ENCODE assay signal across 8 cellular contexts in the genomic region with DNA sequence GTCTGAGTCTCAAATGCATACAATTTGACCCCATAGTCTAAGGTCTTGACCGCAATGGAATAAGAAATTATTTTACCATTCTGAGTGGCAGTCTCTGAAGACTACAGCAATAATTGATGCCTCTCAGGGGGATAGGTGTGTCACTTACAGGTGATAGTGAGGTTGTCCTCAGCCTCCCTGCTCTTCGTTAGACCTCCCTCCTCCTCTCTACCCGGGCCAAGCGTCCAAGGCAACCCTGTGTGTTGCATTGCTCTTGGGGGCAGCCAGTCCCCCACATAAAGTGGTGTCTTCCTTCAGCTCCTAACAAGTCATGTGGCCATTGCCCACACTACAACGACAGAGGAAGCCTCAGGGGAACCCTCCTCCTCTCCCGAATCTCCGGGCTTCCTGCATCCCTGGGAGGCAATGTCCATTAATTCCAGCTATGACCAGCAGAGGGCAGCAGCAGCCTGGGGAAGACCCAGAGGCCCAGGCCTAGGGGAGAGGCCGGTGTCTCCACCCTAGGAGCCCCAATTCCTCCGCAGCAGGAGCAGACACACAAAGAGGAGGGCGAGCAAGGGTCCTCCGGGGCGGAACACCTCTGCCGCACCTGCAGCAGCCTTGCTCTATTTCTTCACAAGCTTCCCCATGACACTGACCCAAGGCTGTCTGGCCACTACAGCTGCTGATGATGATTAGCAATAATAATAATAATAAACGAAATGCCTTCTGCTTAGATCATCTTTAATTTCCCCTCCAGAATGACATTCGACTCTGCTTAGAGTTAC.
DNase-seq lines count a peak whose midpoint lies in the region; ATAC-seq and TF ChIP-seq lines count a peak whose summit lies in the region.

No MANE protein-coding gene starts in this region.

- no peak overlapping the region for H3K27ac ChIP-seq in naive thymus-derived CD4-positive, alpha-beta T cell (ENCODE audit: low read depth, low read length)
- no peak overlapping the region for H3K27ac ChIP-seq in stomach

- no peak for TF ChIP-seq EP300 in stomach (IDR thresholded peaks at IDR 0.05)

- peaks cover 0 to 10% of the 10 kb centered on the region in 2 donors for H3K4me1 ChIP-seq in naive thymus-derived CD4-positive, alpha-beta T cell (ENCODE audit: control insufficient read depth in 2 of 2, insufficient read depth in 2 of 2, low read length in 2 of 2)
- H3K4me1 ChIP-seq in stomach: peaks cover 7 to 13% (median 10%) of the 10 kb centered on the region in 4 donors

- H3K36me3 Mint-ChIP-seq in activated CD8-positive, alpha-beta memory T cell treated with anti-CD3 and anti-CD28 coated beads, Interleukin-2, amount 10 ng/mL, durations not matched to agents 7 days and 5 days: no peaks in the 10 kb centered on the region
- no peaks in the 10 kb centered on the region for H3K36me3 Mint-ChIP-seq in naive thymus-derived CD4-positive, alpha-beta T cell

- no peaks in the 10 kb centered on the region for H3K9me3 ChIP-seq in naive thymus-derived CD4-positive, alpha-beta T cell (ENCODE audit: control insufficient read depth in 2 of 3, low read length in 3 of 3)
- no peaks in the 10 kb centered on the region for H3K9me3 ChIP-seq in stomach

- 32 to 42% (median 36%) methylated on average over 13 to 15 of the region's 15 CpGs for WGBS in stomach, 5 donors

- peaks cover 2% of the 10 kb centered on the region for H3K4me1 Mint-ChIP-seq in activated CD8-positive, alpha-beta memory T cell treated with anti-CD3 and anti-CD28 coated beads, Interleukin-2, amount 10 ng/mL, durations not matched to agents 7 days and 5 days
- peaks cover 3 to 15% (median 10%) of the 10 kb centered on the region in 7 donors for H3K4me1 Mint-ChIP-seq in naive thymus-derived CD4-positive, alpha-beta T cell

- intact Hi-C loops in naive thymus-derived CD4-positive, alpha-beta T cell (cut with micrococcal nuclease): loop anchor here (1.0 to 10.0 kb wide), 3 partner anchors 153 to 699 kb away; no protein-coding TSS in a partner anchor
- intact Hi-C loops in stomach (cut with DNase I; ENCODE audit: low total_unique reads): no loop called here

- DNase-seq in SIG-M5 treated with dmso at 0.1 percent for 504 hours (lab: John Stamatoyannopoulos, UW; ENCODE audit: unreplicated experiment): peak; percentile 55
- no peak for DNase-seq in SIG-M5 (lab: John Stamatoyannopoulos, UW)
- peak; percentile 66 for DNase-seq in NCI-H748 (lab: John Stamatoyannopoulos, UW; ENCODE audit: unreplicated experiment)
- peak; percentile 76 for DNase-seq in activated CD8-positive, alpha-beta memory T cell treated with anti-CD3 and anti-CD28 coated beads, Interleukin-2, amount 10 ng/mL, durations not matched to agents 7 days and 5 days
- DNase-seq in erythroblast (lab: John Stamatoyannopoulos, UW): peak; percentile 38 to 72
- DNase-seq in naive thymus-derived CD4-positive, alpha-beta T cell: peak; percentile 14 to 72 (median 44)
- DNase-seq in stomach: peak; percentile 74

- TF ChIP-seq CTCF in stomach (IDR thresholded peaks at IDR 0.05): peak in 5 of 7 experiments; percentile 54 to 86 (median 63)

- POLR2A ChIA-PET in naive thymus-derived CD4-positive, alpha-beta T cell (lab: Charles Lee): no interaction called here

- no peaks in the 10 kb centered on the region for H3K27me3 ChIP-seq in naive thymus-derived CD4-positive, alpha-beta T cell (ENCODE audit: control insufficient read depth in 2 of 2, insufficient read depth in 2 of 2, low read length in 2 of 2)
- peaks cover 0 to 35% (median 7%) of the 10 kb centered on the region in 3 donors for H3K27me3 ChIP-seq in stomach

- CTCF ChIA-PET in activated CD8-positive, alpha-beta memory T cell treated with anti-CD3 and anti-CD28 coated beads, Interleukin-2, amount 10 ng/mL, durations not matched to agents 7 days and 5 days (lab: Charles Lee): interaction anchor here (0.6 to 2.2 kb wide), 17 partner anchors 12 to 680 kb away, joined by 3 to 9 read pairs (median 3); no protein-coding TSS in a partner anchor
- CTCF ChIA-PET in naive thymus-derived CD4-positive, alpha-beta T cell (lab: Charles Lee): interaction anchor here (0.6 kb wide), 1 partner anchor 1625 kb away, joined by 3 read pairs; no protein-coding TSS in a partner anchor

- no peak overlapping the region for H3K27ac Mint-ChIP-seq in activated CD8-positive, alpha-beta memory T cell treated with anti-CD3 and anti-CD28 coated beads, Interleukin-2, amount 10 ng/mL, durations not matched to agents 7 days and 5 days
- peak overlapping the region in 1 of 9 donors; percentile 65 for H3K27ac Mint-ChIP-seq in naive thymus-derived CD4-positive, alpha-beta T cell

- no peaks in the 10 kb centered on the region for H3K36me3 ChIP-seq in naive thymus-derived CD4-positive, alpha-beta T cell (ENCODE audit: control insufficient read depth in 2 of 3, insufficient read depth in 3 of 3, low read length in 3 of 3)
- no peaks in the 10 kb centered on the region for H3K36me3 ChIP-seq in stomach

- H3K4me3 Mint-ChIP-seq in activated CD8-positive, alpha-beta memory T cell treated with anti-CD3 and anti-CD28 coated beads, Interleukin-2, amount 10 ng/mL, durations not matched to agents 7 days and 5 days: no peak overlapping the region
- H3K4me3 Mint-ChIP-seq in naive thymus-derived CD4-positive, alpha-beta T cell: no peak overlapping the region

- peaks cover 12% of the 10 kb centered on the region for H3K27me3 Mint-ChIP-seq in activated CD8-positive, alpha-beta memory T cell treated with anti-CD3 and anti-CD28 coated beads, Interleukin-2, amount 10 ng/mL, durations not matched to agents 7 days and 5 days
- H3K27me3 Mint-ChIP-seq in naive thymus-derived CD4-positive, alpha-beta T cell: peaks cover 6 to 27% (median 10%) of the 10 kb centered on the region in 5 donors

- TF ChIP-seq POLR2A in erythroblast (IDR thresholded peaks at IDR 0.05; ENCODE audit: low read length): no peak
- TF ChIP-seq POLR2A in stomach (IDR thresholded peaks at IDR 0.05): no peak

- peak; percentile 53 for ATAC-seq in HG03025 (IDR thresholded peaks at IDR 0.05; ENCODE audit: low FRiP score, unreplicated experiment)
- ATAC-seq in activated CD8-positive, alpha-beta memory T cell treated with anti-CD3 and anti-CD28 coated beads, Interleukin-2, amount 10 ng/mL, durations not matched to agents 7 days and 5 days: peak; percentile 72
- peak; percentile 69 for ATAC-seq in naive thymus-derived CD4-positive, alpha-beta T cell

- no peak overlapping the region for H3K4me3 ChIP-seq in naive thymus-derived CD4-positive, alpha-beta T cell (ENCODE audit: low read length)
- no peak overlapping the region for H3K4me3 ChIP-seq in stomach

- H3K9me3 Mint-ChIP-seq in activated CD8-positive, alpha-beta memory T cell treated with anti-CD3 and anti-CD28 coated beads, Interleukin-2, amount 10 ng/mL, durations not matched to agents 7 days and 5 days (ENCODE audit: low read depth): no peaks in the 10 kb centered on the region
- peaks cover 0 to 1% (median 0%) of the 10 kb centered on the region in 11 donors for H3K9me3 Mint-ChIP-seq in naive thymus-derived CD4-positive, alpha-beta T cell
